Comparison of ENCODE assay signal across 21 cellular contexts in the genomic region with DNA sequence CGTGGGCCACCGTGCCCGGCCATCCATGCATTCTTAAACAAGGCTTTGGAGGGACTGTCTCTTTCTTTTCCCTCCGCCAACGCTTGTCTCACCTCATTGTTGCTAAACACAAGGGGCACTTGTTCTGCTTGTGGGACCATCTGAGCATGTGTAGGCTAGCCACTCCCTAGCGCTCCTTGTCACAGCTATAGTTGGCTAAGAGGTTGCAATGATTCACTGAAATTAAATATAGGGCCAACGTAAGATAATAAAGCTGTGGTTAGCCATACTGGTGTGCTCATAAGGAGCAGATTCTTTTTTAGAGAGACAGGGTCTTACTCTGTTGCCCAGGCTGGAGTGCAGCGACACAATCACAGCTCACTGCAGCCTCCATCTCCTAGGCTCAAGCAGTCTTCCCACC. TPM values are rescaled to one million over a fixed set of nuclear protein-coding genes. Genes with fewer than 3 reads are reported as not detected.
A peak's percentile ranks its signal among the peaks of the same experiment; 100 is the strongest.
DNase-seq lines count a peak whose midpoint lies in the region; ATAC-seq, FAIRE-seq and TF ChIP-seq lines count a peak whose summit lies in the region.
"Had no signal": no experiment of that assay in that cellular context is flagged by ENCODE, and none has a peak within 500 bp of the region (broad histone marks: within the 10 kb centered on the region; RNA-seq: fewer than 3 reads in every experiment).

No MANE protein-coding gene starts in this region.

- dilution Hi-C loops in IMR-90 (cut with HindIII; ENCODE audit: low sequenced_read_pairs, unreplicated experiment) = no loop called here

- no peak overlapping the region for H2AK5ac ChIP-seq in IMR-90 (ENCODE audit: low read depth, low read length)

- no peak overlapping the region for H2BK20ac ChIP-seq in IMR-90 (ENCODE audit: low read depth, low read length)

- CTCF ChIA-PET in IMR-90 (lab: Yijun Ruan, JAX) (no interaction called here), K562 (lab: Yijun Ruan, JAX; ENCODE audit: low intra/inter-chr PET ratio) (no interaction called here)

- no peak overlapping the region for H3K23ac ChIP-seq in IMR-90 (ENCODE audit: low read depth, low read length)

- no peak overlapping the region for H2BK5ac ChIP-seq in IMR-90 (ENCODE audit: low read depth, low read length, poor library complexity, severe bottlenecking)

- no peak for TF ChIP-seq RAD21 in IMR-90 (IDR thresholded peaks at IDR 0.05; ENCODE audit: low read length)
- no peak for TF ChIP-seq RAD21 in K562 (CRISPR knock-in tag; conservative IDR thresholded peaks at IDR 0.05 in 1 of 2, IDR thresholded peaks at IDR 0.05 in 1 of 2)

- H3K18ac ChIP-seq in IMR-90 (ENCODE audit: low read depth, low read length) = no peak overlapping the region

- H3K27ac Mint-ChIP-seq in endothelial cell (ENCODE audit: unreplicated experiment) = no peak overlapping the region
- H3K27ac Mint-ChIP-seq: CD8-positive, alpha-beta memory T cell; GM23338; T-cell had no signal

- no peaks in the 10 kb centered on the region for H3K36me3 Mint-ChIP-seq in endothelial cell (ENCODE audit: low read depth, unreplicated experiment)

- H3K79me2 ChIP-seq in K562 (ENCODE audit: control insufficient read depth, insufficient read depth, low read length) = no peaks in the 10 kb centered on the region

- H3K9ac ChIP-seq in IMR-90 (ENCODE audit: low read depth, low read length) (no peak overlapping the region), K562 (ENCODE audit: insufficient read depth in 1 of 2, low read depth in 2 of 2, low read length in 2 of 2) (no peak overlapping the region)
- H3K9ac ChIP-seq: BLaER1 treated with 17β-estradiol and CSF1 and Interleukin-3, amounts not matched to agents 10 nM and 100 nM; KMS-11 had no signal

- H3K79me1 ChIP-seq in IMR-90 (ENCODE audit: low read depth in 1 of 2, low read length in 2 of 2) = peaks cover 0 to 9% of the 10 kb centered on the region in 2 experiments; a peak in 1 of 4 replicates

- H3K4me2 ChIP-seq in IMR-90 (ENCODE audit: low read depth, low read length) (no peak overlapping the region), K562 (ENCODE audit: insufficient read depth, low read length) (no peak overlapping the region)
- H3K4me2 ChIP-seq: GM23338, KMS-11 had no signal

- H3K9me3 Mint-ChIP-seq in endothelial cell (ENCODE audit: unreplicated experiment) = no peaks in the 10 kb centered on the region
- H3K9me3 Mint-ChIP-seq: CD8-positive, alpha-beta memory T cell; GM23338; T-cell had no signal

- H4K5ac ChIP-seq in IMR-90 (ENCODE audit: low read depth, low read length) = no peak overlapping the region

- no peak for TF ChIP-seq EP300 in K562 (IDR thresholded peaks at IDR 0.05; ENCODE audit: low read length)

- POLR2A ChIA-PET in IMR-90 (lab: Charles Lee; ENCODE audit: unreplicated experiment) = no interaction called here
- POLR2A ChIA-PET in K562 (lab: Yijun Ruan, JAX) = interaction anchor here (0.6 to 1.8 kb wide), 4 partner anchors 11 to 258 kb away, joined by 3 to 4 read pairs (median 3); no protein-coding TSS in a partner anchor

- TF ChIP-seq CTCF in IMR-90 (conservative IDR thresholded peaks at IDR 0.05; ENCODE audit: low read depth, low read length) (no peak), K562 (IDR thresholded peaks at IDR 0.05 in 2 of 3, conservative IDR thresholded peaks at IDR 0.05 in 1 of 3; ENCODE audit: insufficient read depth in 2 of 3, low read depth in 1 of 3, low read length in 3 of 3) (no peak), endothelial cell (IDR thresholded peaks at IDR 0.05; ENCODE audit: unreplicated experiment) (no peak)

- H3K4me3 Mint-ChIP-seq in endothelial cell (ENCODE audit: unreplicated experiment) = no peak overlapping the region
- H3K4me3 Mint-ChIP-seq: CD8-positive, alpha-beta memory T cell; GM23338; T-cell had no signal

- H3K27ac ChIP-seq in IMR-90 (ENCODE audit: insufficient read depth, low read length) (no peak overlapping the region), K562 (ENCODE audit: extremely low read depth, low read depth, low read length) (no peak overlapping the region)
- H3K27ac ChIP-seq: BLaER1 treated with 17β-estradiol and CSF1 and Interleukin-3, amounts not matched to agents 10 nM and 100 nM; KMS-11 had no signal

- H4K91ac ChIP-seq in IMR-90 (ENCODE audit: insufficient read depth, low read depth, low read length) = no peak overlapping the region

- H3K4ac ChIP-seq in IMR-90 (ENCODE audit: low read depth, low read length) = no peak overlapping the region

- H2AFZ ChIP-seq in IMR-90 (replicated peaks; ENCODE audit: low read length, poor library complexity) = no peak overlapping the region
- H2AFZ ChIP-seq in K562 (ENCODE audit: low read depth, low read length) = no peak overlapping the region
- H2AFZ ChIP-seq: GM23338 had no signal

- H3K56ac ChIP-seq in IMR-90 (ENCODE audit: extremely low read depth, insufficient read depth, low read length) = no peak overlapping the region

- TF ChIP-seq POLR2A in IMR-90 (IDR thresholded peaks at IDR 0.05; ENCODE audit: low read depth, low read length) (no peak), K562 (conservative IDR thresholded peaks at IDR 0.05) (no peak)

- DNase-seq in A172 (ENCODE audit: low spot score) = peak; percentile 24
- peak; percentile 52 for DNase-seq in IMR-90
- peak; percentile 70 for DNase-seq in NOMO-1 treated with dmso at 0.1 percent for 144 hours (lab: John Stamatoyannopoulos, UW; ENCODE audit: unreplicated experiment)
- no peak for DNase-seq in K562 (ENCODE audit: extremely low read depth in 1 of 4, low spot score in 3 of 4)
- DNase-seq in endothelial cell (ENCODE audit: low spot score) = no peak
- DNase-seq: CD8-positive, alpha-beta memory T cell; NCI-H1105 treated with DMSO at 0.1 percent for 48 hours; NCI-H1694 treated with DMSO at 0.1 percent for 48 hours; NCI-H2227 treated with DMSO at 0.1 percent for 48 hours; NCI-H524; NCI-H82; Right ventricle myocardium superior; T-cell had no signal

- no peak overlapping the region for H2BK120ac ChIP-seq in IMR-90 (ENCODE audit: low read depth, low read length)

- FAIRE-seq in K562 (lab: Jason Lieb, UNC) = no peak
- FAIRE-seq: GM12891 had no signal

- no peaks in the 10 kb centered on the region for H3K9me3 ChIP-seq in IMR-90 (ENCODE audit: control insufficient read depth, insufficient read depth, low read length)
- no peaks in the 10 kb centered on the region for H3K9me3 ChIP-seq in K562 (replicated peaks; ENCODE audit: control insufficient read depth, insufficient read depth, low read depth, low read length)
- H3K9me3 ChIP-seq: BLaER1 treated with 17β-estradiol and CSF1 and Interleukin-3, amounts not matched to agents 10 nM and 100 nM had no signal

- H2BK15ac ChIP-seq in IMR-90 (ENCODE audit: low read depth, low read length) = no peak overlapping the region

- no TSS peak for BruUV-seq in IMR-90 (replicated peaks; lab: Mats Ljungman, UMichigan)
- no TSS peak for BruUV-seq in K562 (replicated peaks; lab: Mats Ljungman, UMichigan)

- intact Hi-C loops in IMR-90 (cut with micrococcal nuclease) (no loop called here), K562 (cut with micrococcal nuclease) (no loop called here)

- H3K4me1 ChIP-seq in IMR-90 (ENCODE audit: control insufficient read depth, insufficient read depth, low read length) (peaks cover 9% of the 10 kb centered on the region), K562 (replicated peaks in 1 of 2; ENCODE audit: control insufficient read depth in 2 of 2, insufficient read depth in 2 of 2, low read length in 2 of 2) (0 out of 5 replicates have a peak, but pooled peaks cover 0 to 3% of the 10 kb centered on the region in 2 experiments)

- ATAC-seq in IMR-90 (ENCODE audit: low read depth) (no peak), K562 (no peak), GM18858 (IDR thresholded peaks at IDR 0.05; ENCODE audit: unreplicated experiment) (no peak), HG02678 (IDR thresholded peaks at IDR 0.05; ENCODE audit: unreplicated experiment) (no peak)
- ATAC-seq: GM23338, SK-N-SH treated with all-trans-retinoic acid at 6 μM for 48 hours, T-cell had no signal

- 100% methylated on average over 3 of the region's 8 CpGs; no CpG with 5 or more reads in 1 of the 2 experiments for WGBS in IMR-90 (ENCODE audit: extremely low coverage in 2 of 2, insufficient read length in 1 of 2), 2 experiments
- 92% methylated on average over 8 of the region's 8 CpGs for WGBS in K562 (ENCODE audit: insufficient coverage, low coverage, missing lambda C conversion rate)

- H3K27me3 Mint-ChIP-seq in endothelial cell (ENCODE audit: unreplicated experiment) = peaks cover 7% of the 10 kb centered on the region
- H3K27me3 Mint-ChIP-seq: CD8-positive, alpha-beta memory T cell; T-cell had no signal

- H3K9me1 ChIP-seq in IMR-90 (ENCODE audit: insufficient read depth, low read length) (peaks cover 4% of the 10 kb centered on the region; the same call in 1 of the 2 replicates), K562 (ENCODE audit: control insufficient read depth, insufficient read depth, low read length) (no peaks in the 10 kb centered on the region)

- H3K36me3 ChIP-seq in IMR-90 (ENCODE audit: control insufficient read depth, insufficient read depth, low read length) = peaks cover 13% of the 10 kb centered on the region; the same call in 1 of the 2 replicates
- peaks cover 46% of the 10 kb centered on the region; the same call in 2 of the 3 replicates for H3K36me3 ChIP-seq in K562 (ENCODE audit: control insufficient read depth, insufficient read depth, low read length)

- no peak overlapping the region for H2AK9ac ChIP-seq in IMR-90 (replicated peaks; ENCODE audit: low read depth, low read length, poor library complexity)

- H3K4me1 Mint-ChIP-seq in endothelial cell (ENCODE audit: unreplicated experiment) = no peaks in the 10 kb centered on the region
- H3K4me1 Mint-ChIP-seq: CD8-positive, alpha-beta memory T cell had no signal

- H4K20me1 ChIP-seq in IMR-90 (ENCODE audit: insufficient read depth, low read length) = no peaks in the 10 kb centered on the region; the same call in 1 of the 2 replicates
- peaks cover 14% of the 10 kb centered on the region; the same call in 1 of the 2 replicates for H4K20me1 ChIP-seq in K562 (replicated peaks; ENCODE audit: control insufficient read depth, insufficient read depth, low read length)

- in situ Hi-C loops in IMR-90 (cut with MboI; ENCODE audit: low sequenced_read_pairs) (no loop called here), K562 (cut with MboI) (no loop called here)

- H3K14ac ChIP-seq in IMR-90 (replicated peaks; ENCODE audit: low read depth, low read length) = no peak overlapping the region

- no peak overlapping the region for H3K4me3 ChIP-seq in IMR-90 (ENCODE audit: insufficient read depth, low read depth, low read length)
- no peak overlapping the region for H3K4me3 ChIP-seq in K562
- H3K4me3 ChIP-seq: BLaER1 treated with 17β-estradiol and CSF1 and Interleukin-3, amounts not matched to agents 10 nM and 100 nM; GM23338 had no signal

- H3K27me3 ChIP-seq in IMR-90 (ENCODE audit: control insufficient read depth, insufficient read depth, low read length) (no peaks in the 10 kb centered on the region), K562 (ENCODE audit: control insufficient read depth in 2 of 2, insufficient read depth in 2 of 2, low read length in 2 of 2) (no peaks in the 10 kb centered on the region)

- H4K8ac ChIP-seq in IMR-90 (ENCODE audit: low read depth in 2 of 2, low read length in 2 of 2) = no peak overlapping the region

RNA-seq across cellular contexts. Expression of a gene that starts 41.2 kb away (rescaled TPM):
- total RNA-seq in A172 (2014; rRNA removed; shearing (Covaris generic)) = 4.6 and 8.9 TPM in 2 replicates
- total RNA-seq in IMR-90 (2012; rRNA removed) (9.5 and 10.3 TPM in 2 replicates), K562 (2014; rRNA removed) (11.0 and 11.2 TPM in 2 replicates), K562 (2014; rRNA removed; fragmentation: Illumina TruSeq; extraction: Trizol) (6.1 and 10.3 TPM in 2 replicates), K562 (2015; rRNA removed; fragmentation: Illumina TruSeq; extraction: Trizol) (9.3 and 9.7 TPM in 2 replicates), K562 (2021) (13.7 and 14.7 TPM in 2 replicates), endothelial cell (ENCODE audit: unreplicated experiment) (5.5 TPM)
- polyA plus RNA-seq in IMR-90 (2012; rRNA removed) (9.5 and 11.4 TPM in 2 replicates), K562 (2011; rRNA removed) (6.9 and 8.6 TPM in 2 replicates), K562 (2014; fragmentation: Illumina TruSeq; extraction: Trizol) (10.1 and 12.6 TPM in 2 replicates), K562 (2014; fragmentation: Nextera tagmentation; extraction: Ambion mirVana) (under 1 TPM; 0.18 to 0.36 TPM), K562 (2014; rRNA removed) (9.8 and 10.2 TPM in 2 replicates)
- polyA plus RNA-seq in IMR-90 (2012; cell fraction: cytosol; rRNA removed) = 5.7 and 7.2 TPM in 2 replicates
- 10.8 and 15.5 TPM in 2 replicates for polyA plus RNA-seq in IMR-90 (2012; cell fraction: nucleus; rRNA removed; ENCODE audit: low replicate concordance)
- total RNA-seq in K562 (2011; cell fraction: chromatin; rRNA removed; ENCODE audit: low replicate concordance) = 51.3 and 93.2 TPM in 2 replicates
- total RNA-seq in K562 (2011; cell fraction: nucleolus; rRNA removed) = 39.2 and 39.4 TPM in 2 replicates
- 29.0 and 33.3 TPM in 2 replicates for total RNA-seq in K562 (2011; cell fraction: nucleoplasm; rRNA removed)
- polyA plus RNA-seq in K562 (2011; cell fraction: cytosol; rRNA removed) = 4.0 and 9.6 TPM in 2 replicates
- polyA plus RNA-seq in K562 (2011; cell fraction: nucleus; rRNA removed) = 6.8 and 12.9 TPM in 2 replicates
- polyA plus RNA-seq in K562 (2012) = 10.5 and 13.3 TPM in 2 replicates
- polyA minus RNA-seq in K562 (2011; rRNA and poly(A)+ RNA removed) = 7.7 and 17.3 TPM in 2 replicates
- polyA minus RNA-seq in K562 (2011; cell fraction: cytosol; rRNA and poly(A)+ RNA removed) = 5.1 and 6.4 TPM in 2 replicates
- 9.6 and 11.7 TPM in 2 replicates for polyA minus RNA-seq in K562 (2011; cell fraction: nucleus; rRNA and poly(A)+ RNA removed)

RNA-seq across cellular contexts. Expression of a gene that starts 43.5 kb away (rescaled TPM):
- 1.2 TPM in 1 of 2 replicates, not detected in the other for total RNA-seq in A172 (2014; rRNA removed; shearing (Covaris generic))
- total RNA-seq in IMR-90 (2012; rRNA removed) (0.18 TPM in 1 of 2 replicates, not detected in the other), K562 (2014; rRNA removed) (not detected in 2 replicates), K562 (2014; rRNA removed; fragmentation: Illumina TruSeq; extraction: Trizol) (not detected in 2 replicates), K562 (2015; rRNA removed; fragmentation: Illumina TruSeq; extraction: Trizol) (not detected in 2 replicates), K562 (2021) (not detected in 2 replicates), endothelial cell (ENCODE audit: unreplicated experiment) (not detected)
- polyA plus RNA-seq in IMR-90 (2012; rRNA removed) (0.16 and 0.24 TPM in 2 replicates), K562 (2011; rRNA removed) (not detected in 2 replicates), K562 (2014; fragmentation: Illumina TruSeq; extraction: Trizol) (not detected in 2 replicates), K562 (2014; fragmentation: Nextera tagmentation; extraction: Ambion mirVana) (not detected), K562 (2014; rRNA removed) (not detected in 2 replicates)
- not detected in 2 replicates for polyA plus RNA-seq in IMR-90 (2012; cell fraction: cytosol; rRNA removed)
- polyA plus RNA-seq in IMR-90 (2012; cell fraction: nucleus; rRNA removed; ENCODE audit: low replicate concordance) = 2.0 and 3.7 TPM in 2 replicates
- not detected in 2 replicates for total RNA-seq in K562 (2011; cell fraction: chromatin; rRNA removed; ENCODE audit: low replicate concordance)
- not detected in 2 replicates for total RNA-seq in K562 (2011; cell fraction: nucleolus; rRNA removed)
- total RNA-seq in K562 (2011; cell fraction: nucleoplasm; rRNA removed) = not detected in 2 replicates
- not detected in 2 replicates for polyA plus RNA-seq in K562 (2011; cell fraction: cytosol; rRNA removed)
- not detected in 2 replicates for polyA plus RNA-seq in K562 (2011; cell fraction: nucleus; rRNA removed)
- polyA plus RNA-seq in K562 (2012) = not detected in 2 replicates
- not detected in 2 replicates for polyA minus RNA-seq in K562 (2011; rRNA and poly(A)+ RNA removed)
- not detected in 2 replicates for polyA minus RNA-seq in K562 (2011; cell fraction: cytosol; rRNA and poly(A)+ RNA removed)
- polyA minus RNA-seq in K562 (2011; cell fraction: nucleus; rRNA and poly(A)+ RNA removed) = not detected in 2 replicates
- total RNA-seq: CD8-positive, alpha-beta memory T cell; GM23338; M059J; Right ventricle myocardium superior; T-cell had no signal
- polyA plus RNA-seq: CD8-positive, alpha-beta memory T cell; GM23338 had no signal

RNA-seq across cellular contexts. Expression of a gene that starts 57.4 kb away (rescaled TPM):
- total RNA-seq in A172 (2014; rRNA removed; shearing (Covaris generic)) = 59.7 and 77.0 TPM in 2 replicates
- total RNA-seq in IMR-90 (2012; rRNA removed) (80.1 and 81.1 TPM in 2 replicates), K562 (2014; rRNA removed) (37.4 and 42.5 TPM in 2 replicates), K562 (2014; rRNA removed; fragmentation: Illumina TruSeq; extraction: Trizol) (37.2 and 38.1 TPM in 2 replicates), K562 (2015; rRNA removed; fragmentation: Illumina TruSeq; extraction: Trizol) (44.5 and 44.6 TPM in 2 replicates), K562 (2021) (45.7 and 47.0 TPM in 2 replicates), endothelial cell (ENCODE audit: unreplicated experiment) (46.5 TPM)
- polyA plus RNA-seq in IMR-90 (2012; rRNA removed) (97.1 and 104 TPM in 2 replicates), K562 (2011; rRNA removed) (36.5 and 42.5 TPM in 2 replicates), K562 (2014; fragmentation: Illumina TruSeq; extraction: Trizol) (48.2 and 49.7 TPM in 2 replicates), K562 (2014; fragmentation: Nextera tagmentation; extraction: Ambion mirVana) (1 to 10 TPM; 1.7 to 1.8 TPM), K562 (2014; rRNA removed) (31.3 and 39.8 TPM in 2 replicates)
- 86.7 and 88.8 TPM in 2 replicates for polyA plus RNA-seq in IMR-90 (2012; cell fraction: cytosol; rRNA removed)
- 63.2 and 114 TPM in 2 replicates for polyA plus RNA-seq in IMR-90 (2012; cell fraction: nucleus; rRNA removed; ENCODE audit: low replicate concordance)
- 116 and 182 TPM in 2 replicates for total RNA-seq in K562 (2011; cell fraction: chromatin; rRNA removed; ENCODE audit: low replicate concordance)
- 70.2 and 72.6 TPM in 2 replicates for total RNA-seq in K562 (2011; cell fraction: nucleolus; rRNA removed)
- 82.7 and 89.1 TPM in 2 replicates for total RNA-seq in K562 (2011; cell fraction: nucleoplasm; rRNA removed)
- 43.9 and 59.7 TPM in 2 replicates for polyA plus RNA-seq in K562 (2011; cell fraction: cytosol; rRNA removed)
- polyA plus RNA-seq in K562 (2011; cell fraction: nucleus; rRNA removed) = 78.8 and 96.8 TPM in 2 replicates
- 37.6 and 39.5 TPM in 2 replicates for polyA plus RNA-seq in K562 (2012)
- polyA minus RNA-seq in K562 (2011; rRNA and poly(A)+ RNA removed) = 22.4 and 22.5 TPM in 2 replicates
- polyA minus RNA-seq in K562 (2011; cell fraction: cytosol; rRNA and poly(A)+ RNA removed) = 14.8 and 19.9 TPM in 2 replicates
- 17.2 and 23.5 TPM in 2 replicates for polyA minus RNA-seq in K562 (2011; cell fraction: nucleus; rRNA and poly(A)+ RNA removed)

Comparison
In these comparisons a context has a peak if more than half of its experiments do, and no peak if none do; other contexts are left out.
1. DNase-seq: peak in A172 (single experiment), IMR-90 (single experiment) and NOMO-1 treated with dmso at 0.1 percent for 144 hours (single experiment); none in K562 (0 of 4) and endothelial cell (single experiment).